18 cellular contexts compared by ENCODE assay signal in genomic region chr4:144283496-144283895, GRCh38.
A peak's percentile ranks its signal among the peaks of the same experiment; 100 is the strongest.
DNase-seq lines count a peak whose midpoint lies in the region; ATAC-seq, FAIRE-seq and TF ChIP-seq lines count a peak whose summit lies in the region.
"Had no signal": no experiment of that assay in that cellular context is flagged by ENCODE, and none has a peak within 500 bp of the region (broad histone marks: within the 10 kb centered on the region; RNA-seq: fewer than 3 reads in every experiment).

No MANE protein-coding gene starts in this region.

- H2BK5ac ChIP-seq in H1 (ENCODE audit: low read depth, low read length) = no peak overlapping the region

- TF ChIP-seq CTCF in MM.1S (IDR thresholded peaks at IDR 0.05; ENCODE audit: low read length) (no peak), H1 (IDR thresholded peaks at IDR 0.05; ENCODE audit: control extremely low read depth in 1 of 3, insufficient read depth in 1 of 3, low read depth in 1 of 3, low read length in 3 of 3) (no peak), lower leg skin (IDR thresholded peaks at IDR 0.05) (no peak), esophagus muscularis mucosa (IDR thresholded peaks at IDR 0.05) (no peak)

- H3K4me3 Mint-ChIP-seq in stimulated activated naive CD8-positive, alpha-beta T cell treated with anti-CD3 and anti-CD28 coated beads, Interleukin-15, amount 100 ng/mL, for 72 hours = no peak overlapping the region
- H3K4me3 Mint-ChIP-seq: CD8-positive, alpha-beta T cell; IgD-negative memory B cell had no signal

- no peaks in the 10 kb centered on the region for H3F3A ChIP-seq in MM.1S (ENCODE audit: insufficient read depth, low read length)

- H3K27ac Mint-ChIP-seq in stimulated activated naive CD8-positive, alpha-beta T cell treated with anti-CD3 and anti-CD28 coated beads, Interleukin-15, amount 100 ng/mL, for 72 hours = no peak overlapping the region
- H3K27ac Mint-ChIP-seq: CD8-positive, alpha-beta T cell had no signal

- peaks cover 3 to 5% of the 10 kb centered on the region in 2 donors for H3K9me3 Mint-ChIP-seq in stimulated activated naive CD8-positive, alpha-beta T cell treated with anti-CD3 and anti-CD28 coated beads, Interleukin-15, amount 100 ng/mL, for 72 hours
- H3K9me3 Mint-ChIP-seq: CD8-positive, alpha-beta T cell had no signal

- no peak for TF ChIP-seq EP300 in H1 (IDR thresholded peaks at IDR 0.05; ENCODE audit: borderline replicate concordance in 1 of 2, low read depth in 2 of 2, low read length in 2 of 2)
- no peak for TF ChIP-seq EP300 in esophagus muscularis mucosa (IDR thresholded peaks at IDR 0.05)

- H3K4me1 Mint-ChIP-seq in stimulated activated naive CD8-positive, alpha-beta T cell treated with anti-CD3 and anti-CD28 coated beads, Interleukin-15, amount 100 ng/mL, for 72 hours = no peaks in the 10 kb centered on the region
- H3K4me1 Mint-ChIP-seq: IgD-negative memory B cell had no signal

- ATAC-seq in GM21723 (IDR thresholded peaks at IDR 0.05; ENCODE audit: unreplicated experiment) = no peak
- no peak for ATAC-seq in stimulated activated naive CD8-positive, alpha-beta T cell treated with anti-CD3 and anti-CD28 coated beads, Interleukin-15, amount 100 ng/mL, for 72 hours
- ATAC-seq: CD8-positive, alpha-beta T cell; HepG2 had no signal

- no peak overlapping the region for H4K8ac ChIP-seq in H1 (ENCODE audit: extremely low read depth, insufficient read depth, low read length)

- TF ChIP-seq RAD21 in H1 (IDR thresholded peaks at IDR 0.05 in 1 of 2, conservative IDR thresholded peaks at IDR 0.05 in 1 of 2; ENCODE audit: low read depth in 2 of 2, low read length in 2 of 2) = no peak

- CTCF ChIA-PET in H1 (lab: Charles Lee; ENCODE audit: partially characterized antibody) = no interaction called here

- no peak overlapping the region for H3K4me3 ChIP-seq in BLaER1
- no peak overlapping the region for H3K4me3 ChIP-seq in MM.1S (ENCODE audit: low read length)
- H3K4me3 ChIP-seq in H1 (ENCODE audit: extremely low read depth in 1 of 4, insufficient read depth in 2 of 4, low read depth in 3 of 4, low read length in 4 of 4) = no peak overlapping the region
- no peak overlapping the region for H3K4me3 ChIP-seq in lower leg skin (ENCODE audit: low read depth, poor library complexity, severe bottlenecking)
- no peak overlapping the region for H3K4me3 ChIP-seq in esophagus muscularis mucosa
- H3K4me3 ChIP-seq: BLaER1 treated with 17β-estradiol and CSF1 and Interleukin-3, amounts not matched to agents 10 nM and 100 nM; HAP-1 had no signal

- H2AFZ ChIP-seq in MM.1S (ENCODE audit: low read length) (0 out of 2 replicates have a peak overlapping the region, but pooled peaks have one; percentile 20), H1 (ENCODE audit: low read length) (peak overlapping the region; percentile 23; the same call in 1 of the 2 replicates)

- no peak overlapping the region for H3K18ac ChIP-seq in H1 (ENCODE audit: extremely low read depth, low read length)

- POLR2A ChIA-PET in H1 (lab: Charles Lee; ENCODE audit: partially characterized antibody) = no interaction called here

- DNase-seq in DMS53 treated with DMSO at 0.1 percent for 48 hours (lab: John Stamatoyannopoulos, UW; ENCODE audit: unreplicated experiment) (peak; percentile 43), MM.1S (no peak), H1 (ENCODE audit: low read depth in 1 of 2, low spot score in 2 of 2) (no peak), lower leg skin (ENCODE audit: low spot score in 2 of 2) (no peak), esophagus muscularis mucosa (ENCODE audit: extremely low spot score) (no peak)
- no peak for DNase-seq in stimulated activated naive CD8-positive, alpha-beta T cell treated with anti-CD3 and anti-CD28 coated beads, Interleukin-15, amount 100 ng/mL, for 72 hours
- DNase-seq: 8988T; Calu3; CD8-positive, alpha-beta T cell; DMS79; GDM1; GOT3 had no signal

- H4K20me1 ChIP-seq in BLaER1 = no peaks in the 10 kb centered on the region
- H4K20me1 ChIP-seq in MM.1S (ENCODE audit: insufficient read depth, low read length) = no peaks in the 10 kb centered on the region
- no peaks in the 10 kb centered on the region for H4K20me1 ChIP-seq in H1 (replicated peaks in 1 of 2; ENCODE audit: control insufficient read depth in 1 of 2, insufficient read depth in 2 of 2, low read length in 2 of 2)
- H4K20me1 ChIP-seq: BLaER1 treated with 17β-estradiol and CSF1 and Interleukin-3, amounts not matched to agents 10 nM and 100 nM had no signal

- TF ChIP-seq POLR2A in H1 (IDR thresholded peaks at IDR 0.05; ENCODE audit: control extremely low read depth in 1 of 2, low read depth in 2 of 2, low read length in 2 of 2) (no peak), lower leg skin (IDR thresholded peaks at IDR 0.05) (no peak), esophagus muscularis mucosa (IDR thresholded peaks at IDR 0.05; ENCODE audit: low read depth) (no peak)

- intact Hi-C loops in lower leg skin (cut with DNase I; ENCODE audit: low total_unique reads) (no loop called here), esophagus muscularis mucosa (cut with DNase I) (no loop called here)

- H2BK120ac ChIP-seq in H1 (replicated peaks; ENCODE audit: low read depth, low read length) = no peak overlapping the region

- H3K79me2 ChIP-seq in MM.1S (ENCODE audit: low read length) = no peaks in the 10 kb centered on the region
- H3K79me2 ChIP-seq in H1 (ENCODE audit: control insufficient read depth in 1 of 2, insufficient read depth in 2 of 2, low read length in 2 of 2) = no peaks in the 10 kb centered on the region

- no peaks in the 10 kb centered on the region for H3K4me1 ChIP-seq in BLaER1
- H3K4me1 ChIP-seq in MM.1S (ENCODE audit: low read length) = no peaks in the 10 kb centered on the region
- H3K4me1 ChIP-seq in H1 (replicated peaks in 1 of 4; ENCODE audit: control insufficient read depth in 3 of 4, insufficient read depth in 4 of 4, low read length in 3 of 4) = no peaks in the 10 kb centered on the region
- no peaks in the 10 kb centered on the region for H3K4me1 ChIP-seq in esophagus muscularis mucosa
- H3K4me1 ChIP-seq: HAP-1 had no signal

- no peak overlapping the region for H3K56ac ChIP-seq in H1 (replicated peaks; ENCODE audit: insufficient read length, low read depth, low read length)

- peaks cover 7% of the 10 kb centered on the region for H3K27me3 Mint-ChIP-seq in stimulated activated naive CD8-positive, alpha-beta T cell treated with anti-CD3 and anti-CD28 coated beads, Interleukin-15, amount 100 ng/mL, for 72 hours
- H3K27me3 Mint-ChIP-seq: IgD-negative memory B cell had no signal

- H3K4me2 ChIP-seq in BLaER1 = peak overlapping the region; percentile 9; the same call in 1 of the 2 replicates
- H3K4me2 ChIP-seq in MM.1S (ENCODE audit: low read depth, low read length) = no peak overlapping the region
- H3K4me2 ChIP-seq in H1 (ENCODE audit: insufficient read depth in 1 of 2, low read depth in 2 of 2, low read length in 2 of 2) = no peak overlapping the region

- H3K79me1 ChIP-seq in H1 (ENCODE audit: low read depth, low read length) = no peaks in the 10 kb centered on the region

- H4K91ac ChIP-seq in H1 (replicated peaks; ENCODE audit: insufficient read length, low read length) = no peak overlapping the region

- H3K9me3 ChIP-seq in BLaER1 = no peaks in the 10 kb centered on the region
- H3K9me3 ChIP-seq in MM.1S (replicated peaks; ENCODE audit: insufficient read depth, low read length) = no peaks in the 10 kb centered on the region
- H3K9me3 ChIP-seq in H1 (ENCODE audit: insufficient read depth in 2 of 2, low read depth in 1 of 2, low read length in 1 of 2) = no peaks in the 10 kb centered on the region
- H3K9me3 ChIP-seq in esophagus muscularis mucosa = no peaks in the 10 kb centered on the region
- H3K9me3 ChIP-seq: BLaER1 treated with 17β-estradiol and CSF1 and Interleukin-3, amounts not matched to agents 10 nM and 100 nM; HAP-1 had no signal

- no peaks in the 10 kb centered on the region for H3K27me3 ChIP-seq in BLaER1
- no peaks in the 10 kb centered on the region for H3K27me3 ChIP-seq in MM.1S (replicated peaks; ENCODE audit: insufficient read depth, low read length)
- no peaks in the 10 kb centered on the region for H3K27me3 ChIP-seq in H1 (replicated peaks in 1 of 4; ENCODE audit: control insufficient read depth in 3 of 4, extremely low read depth in 1 of 4, insufficient read depth in 3 of 4, low read length in 3 of 4)
- H3K27me3 ChIP-seq in esophagus muscularis mucosa = no peaks in the 10 kb centered on the region
- H3K27me3 ChIP-seq: BLaER1 treated with 17β-estradiol and CSF1 and Interleukin-3, amounts not matched to agents 10 nM and 100 nM had no signal

- 94% methylated on average over 6 of the region's 6 CpGs; no CpG with 5 or more reads in 1 of the 2 experiments for WGBS in H1 (ENCODE audit: extremely low coverage in 1 of 2, insufficient coverage in 1 of 2, insufficient read length in 1 of 2, insufficient replicate concordance in 2 of 2, low coverage in 1 of 2, low lambda C conversion rate in 2 of 2, missing lambda C conversion rate in 1 of 2), 2 experiments
- 57 to 70% methylated on average over 6 of the region's 6 CpGs for WGBS in lower leg skin, 2 donors
- 66% methylated on average over 6 of the region's 6 CpGs for WGBS in esophagus muscularis mucosa

- H2BK12ac ChIP-seq in H1 (ENCODE audit: low read depth, low read length) = no peak overlapping the region

- H3K9ac ChIP-seq in BLaER1 = no peak overlapping the region
- H3K9ac ChIP-seq in MM.1S (ENCODE audit: low read length) = no peak overlapping the region
- no peak overlapping the region for H3K9ac ChIP-seq in H1 (replicated peaks in 1 of 4; ENCODE audit: extremely low read depth in 1 of 4, low read depth in 3 of 4, low read length in 3 of 4)
- H3K9ac ChIP-seq: BLaER1 treated with 17β-estradiol and CSF1 and Interleukin-3, amounts not matched to agents 10 nM and 100 nM had no signal

- H4K5ac ChIP-seq in H1 (ENCODE audit: insufficient read length, low read depth, low read length) = no peak overlapping the region

- no peaks in the 10 kb centered on the region for H3K23me2 ChIP-seq in H1 (ENCODE audit: low read depth, low read length)

- H3K27ac ChIP-seq in BLaER1 (no peak overlapping the region), MM.1S (ENCODE audit: low read length) (no peak overlapping the region), H1 (ENCODE audit: low read depth, low read length) (no peak overlapping the region), esophagus muscularis mucosa (replicated peaks in 1 of 4) (no peak overlapping the region)
- H3K27ac ChIP-seq: BLaER1 treated with 17β-estradiol and CSF1 and Interleukin-3, amounts not matched to agents 10 nM and 100 nM had no signal

- H3K9me2 ChIP-seq in MM.1S (replicated peaks; ENCODE audit: insufficient read depth, low read length) = no peaks in the 10 kb centered on the region

- no peak overlapping the region for H3K4ac ChIP-seq in H1 (replicated peaks; ENCODE audit: insufficient read length, low read depth, low read length)

- FAIRE-seq in H1 (lab: Jason Lieb, UNC) = no peak
- FAIRE-seq: HepG2 had no signal

- no peak overlapping the region for H2BK20ac ChIP-seq in H1 (ENCODE audit: low read length)

- H3K14ac ChIP-seq in H1 (ENCODE audit: insufficient read length) = no peak overlapping the region

- no peak overlapping the region for H3K23ac ChIP-seq in H1 (ENCODE audit: insufficient read length)

- H3K36me3 ChIP-seq in BLaER1 (no peaks in the 10 kb centered on the region), MM.1S (replicated peaks; ENCODE audit: insufficient read depth, low read length) (no peaks in the 10 kb centered on the region), H1 (ENCODE audit: control insufficient read depth in 2 of 4, insufficient read depth in 4 of 4, low read length in 3 of 4) (no peaks in the 10 kb centered on the region), esophagus muscularis mucosa (no peaks in the 10 kb centered on the region)
- H3K36me3 ChIP-seq: BLaER1 treated with 17β-estradiol and CSF1 and Interleukin-3, amounts not matched to agents 10 nM and 100 nM; HAP-1 had no signal

- H2AK5ac ChIP-seq in H1 (ENCODE audit: low read depth, low read length) = no peak overlapping the region

- no peak overlapping the region for H2BK15ac ChIP-seq in H1 (ENCODE audit: low read length)
